In the genomic region with DNA sequence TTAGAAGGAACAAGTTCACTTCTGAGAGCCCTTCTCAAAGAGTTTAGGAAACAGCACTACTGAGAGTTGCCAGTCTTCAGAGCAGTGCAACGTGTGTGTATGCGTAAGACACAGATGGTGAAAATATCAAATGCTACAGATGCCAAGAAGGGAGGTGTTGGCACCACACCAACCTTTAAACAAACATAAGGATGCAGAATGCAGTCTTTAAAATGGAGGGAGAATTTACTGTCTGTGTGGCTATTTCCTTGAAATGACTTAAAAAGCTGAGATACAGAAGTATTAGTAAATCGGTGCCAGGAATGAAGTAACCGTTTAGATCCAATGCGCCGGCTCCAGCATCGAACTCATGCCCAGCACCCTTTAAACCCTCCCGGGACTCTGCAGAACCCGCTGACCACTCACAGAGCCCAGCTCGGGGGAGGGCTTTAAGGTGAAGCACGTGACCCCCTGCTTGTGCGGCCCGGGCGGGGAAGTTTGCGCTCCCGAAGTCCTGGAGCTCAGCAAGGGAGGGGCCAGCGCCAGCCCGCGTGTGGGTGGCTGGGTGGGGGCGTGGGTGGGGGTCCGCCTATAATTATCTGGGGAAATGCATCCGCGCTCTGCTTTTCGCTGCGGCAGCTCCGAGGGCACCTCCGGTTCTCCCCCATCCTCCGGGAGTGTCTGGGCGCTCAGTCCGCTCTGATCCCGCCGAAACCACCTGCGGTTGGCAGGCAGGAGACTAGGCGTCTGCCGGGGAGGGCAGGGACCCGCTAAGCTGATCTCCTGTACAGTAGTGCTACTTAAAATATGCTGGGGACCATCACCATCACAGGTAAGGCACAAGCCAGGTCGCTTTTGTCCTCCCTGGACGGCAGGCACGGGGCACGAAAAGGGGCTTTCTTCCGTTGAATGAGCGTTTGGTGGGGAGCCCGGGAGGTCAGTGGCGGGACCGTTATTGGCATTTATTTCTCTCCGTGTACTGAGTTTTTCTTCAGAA, we compare ENCODE assay signal across 1 cellular context.
A peak's percentile ranks its signal among the peaks of the same experiment; 100 is the strongest.
TF ChIP-seq lines count a peak whose summit lies in the region.

No MANE protein-coding gene starts in this region.

TF ChIP-seq in HepG2, 621 proteins besides CTCF, POLR2A, EP300 and RAD21 (continued from another document and continues in another):
- TF ChIP-seq, protein P1, sequence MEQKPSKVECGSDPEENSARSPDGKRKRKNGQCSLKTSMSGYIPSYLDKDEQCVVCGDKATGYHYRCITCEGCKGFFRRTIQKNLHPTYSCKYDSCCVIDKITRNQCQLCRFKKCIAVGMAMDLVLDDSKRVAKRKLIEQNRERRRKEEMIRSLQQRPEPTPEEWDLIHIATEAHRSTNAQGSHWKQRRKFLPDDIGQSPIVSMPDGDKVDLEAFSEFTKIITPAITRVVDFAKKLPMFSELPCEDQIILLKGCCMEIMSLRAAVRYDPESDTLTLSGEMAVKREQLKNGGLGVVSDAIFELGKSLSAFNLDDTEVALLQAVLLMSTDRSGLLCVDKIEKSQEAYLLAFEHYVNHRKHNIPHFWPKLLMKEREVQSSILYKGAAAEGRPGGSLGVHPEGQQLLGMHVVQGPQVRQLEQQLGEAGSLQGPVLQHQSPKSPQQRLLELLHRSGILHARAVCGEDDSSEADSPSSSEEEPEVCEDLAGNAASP (CRISPR knock-in tag; IDR thresholded peaks at IDR 0.05; ENCODE audit: borderline replicate concordance), result 0 out of 2 replicates have a peak, but pooled peaks have one; percentile 9
- TF ChIP-seq, protein P2, sequence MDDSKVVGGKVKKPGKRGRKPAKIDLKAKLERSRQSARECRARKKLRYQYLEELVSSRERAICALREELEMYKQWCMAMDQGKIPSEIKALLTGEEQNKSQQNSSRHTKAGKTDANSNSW (CRISPR knock-in tag; IDR thresholded peaks at IDR 0.05; ENCODE audit: borderline replicate concordance), result 0 out of 2 replicates have a peak, but pooled peaks have one; percentile 58
- TF ChIP-seq ZNF460 (CRISPR knock-in tag; IDR thresholded peaks at IDR 0.05; ENCODE audit: borderline replicate concordance) (no peak), ZNF256 (CRISPR knock-in tag; conservative IDR thresholded peaks at IDR 0.05) (no peak), SNAI1 (CRISPR knock-in tag; IDR thresholded peaks at IDR 0.05; ENCODE audit: borderline replicate concordance) (no peak), ZBTB7A (CRISPR knock-in tag; IDR thresholded peaks at IDR 0.05) (peak; percentile 82), JUNB (CRISPR knock-in tag; IDR thresholded peaks at IDR 0.05; ENCODE audit: borderline replicate concordance) (no peak), ZNF614 (CRISPR knock-in tag; IDR thresholded peaks at IDR 0.05; ENCODE audit: borderline replicate concordance) (0 out of 2 replicates have a peak, but pooled peaks have one; percentile 13), NCOA2 (CRISPR knock-in tag; IDR thresholded peaks at IDR 0.05) (no peak), ZNF558 (CRISPR knock-in tag; IDR thresholded peaks at IDR 0.05; ENCODE audit: borderline replicate concordance) (no peak), SALL2 (CRISPR knock-in tag; IDR thresholded peaks at IDR 0.05) (no peak), ZNF652 (CRISPR knock-in tag; IDR thresholded peaks at IDR 0.05; ENCODE audit: borderline replicate concordance, low read depth) (no peak), ZNF776 (CRISPR knock-in tag; IDR thresholded peaks at IDR 0.05) (peak; percentile 62; the same call in 1 of the 2 replicates), ZC3H13 (CRISPR knock-in tag; IDR thresholded peaks at IDR 0.05) (peak; percentile 53; the same call in 1 of the 2 replicates), RAD51 (IDR thresholded peaks at IDR 0.05; ENCODE audit: borderline replicate concordance) (peak; percentile 66; the same call in 1 of the 2 replicates), ZNF572 (CRISPR knock-in tag; IDR thresholded peaks at IDR 0.05) (no peak), HNF4G (IDR thresholded peaks at IDR 0.05; ENCODE audit: borderline replicate concordance, low read depth, low read length) (no peak), HNF4G (CRISPR knock-in tag; IDR thresholded peaks at IDR 0.05; ENCODE audit: borderline replicate concordance, low read depth) (no peak), MTF2 (CRISPR knock-in tag; IDR thresholded peaks at IDR 0.05; ENCODE audit: borderline replicate concordance) (0 out of 2 replicates have a peak, but pooled peaks have one; percentile 21), RXRA (CRISPR knock-in tag; IDR thresholded peaks at IDR 0.05) (no peak), HNRNPLL (IDR thresholded peaks at IDR 0.05; ENCODE audit: low read depth, low read length, poor library complexity, severe bottlenecking) (peak; percentile 65), ZNF335 (CRISPR knock-in tag; IDR thresholded peaks at IDR 0.05) (0 out of 2 replicates have a peak, but pooled peaks have one; percentile 36)
- TF ChIP-seq, protein P3, sequence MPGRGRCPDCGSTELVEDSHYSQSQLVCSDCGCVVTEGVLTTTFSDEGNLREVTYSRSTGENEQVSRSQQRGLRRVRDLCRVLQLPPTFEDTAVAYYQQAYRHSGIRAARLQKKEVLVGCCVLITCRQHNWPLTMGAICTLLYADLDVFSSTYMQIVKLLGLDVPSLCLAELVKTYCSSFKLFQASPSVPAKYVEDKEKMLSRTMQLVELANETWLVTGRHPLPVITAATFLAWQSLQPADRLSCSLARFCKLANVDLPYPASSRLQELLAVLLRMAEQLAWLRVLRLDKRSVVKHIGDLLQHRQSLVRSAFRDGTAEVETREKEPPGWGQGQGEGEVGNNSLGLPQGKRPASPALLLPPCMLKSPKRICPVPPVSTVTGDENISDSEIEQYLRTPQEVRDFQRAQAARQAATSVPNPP (CRISPR knock-in tag; IDR thresholded peaks at IDR 0.05), result no peak
- TF ChIP-seq, protein P4, sequence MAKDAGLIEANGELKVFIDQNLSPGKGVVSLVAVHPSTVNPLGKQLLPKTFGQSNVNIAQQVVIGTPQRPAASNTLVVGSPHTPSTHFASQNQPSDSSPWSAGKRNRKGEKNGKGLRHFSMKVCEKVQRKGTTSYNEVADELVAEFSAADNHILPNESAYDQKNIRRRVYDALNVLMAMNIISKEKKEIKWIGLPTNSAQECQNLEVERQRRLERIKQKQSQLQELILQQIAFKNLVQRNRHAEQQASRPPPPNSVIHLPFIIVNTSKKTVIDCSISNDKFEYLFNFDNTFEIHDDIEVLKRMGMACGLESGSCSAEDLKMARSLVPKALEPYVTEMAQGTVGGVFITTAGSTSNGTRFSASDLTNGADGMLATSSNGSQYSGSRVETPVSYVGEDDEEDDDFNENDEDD (CRISPR knock-in tag; IDR thresholded peaks at IDR 0.05; ENCODE audit: borderline replicate concordance), result peak; percentile 66; the same call in 1 of the 2 replicates
- TF ChIP-seq, protein P5, sequence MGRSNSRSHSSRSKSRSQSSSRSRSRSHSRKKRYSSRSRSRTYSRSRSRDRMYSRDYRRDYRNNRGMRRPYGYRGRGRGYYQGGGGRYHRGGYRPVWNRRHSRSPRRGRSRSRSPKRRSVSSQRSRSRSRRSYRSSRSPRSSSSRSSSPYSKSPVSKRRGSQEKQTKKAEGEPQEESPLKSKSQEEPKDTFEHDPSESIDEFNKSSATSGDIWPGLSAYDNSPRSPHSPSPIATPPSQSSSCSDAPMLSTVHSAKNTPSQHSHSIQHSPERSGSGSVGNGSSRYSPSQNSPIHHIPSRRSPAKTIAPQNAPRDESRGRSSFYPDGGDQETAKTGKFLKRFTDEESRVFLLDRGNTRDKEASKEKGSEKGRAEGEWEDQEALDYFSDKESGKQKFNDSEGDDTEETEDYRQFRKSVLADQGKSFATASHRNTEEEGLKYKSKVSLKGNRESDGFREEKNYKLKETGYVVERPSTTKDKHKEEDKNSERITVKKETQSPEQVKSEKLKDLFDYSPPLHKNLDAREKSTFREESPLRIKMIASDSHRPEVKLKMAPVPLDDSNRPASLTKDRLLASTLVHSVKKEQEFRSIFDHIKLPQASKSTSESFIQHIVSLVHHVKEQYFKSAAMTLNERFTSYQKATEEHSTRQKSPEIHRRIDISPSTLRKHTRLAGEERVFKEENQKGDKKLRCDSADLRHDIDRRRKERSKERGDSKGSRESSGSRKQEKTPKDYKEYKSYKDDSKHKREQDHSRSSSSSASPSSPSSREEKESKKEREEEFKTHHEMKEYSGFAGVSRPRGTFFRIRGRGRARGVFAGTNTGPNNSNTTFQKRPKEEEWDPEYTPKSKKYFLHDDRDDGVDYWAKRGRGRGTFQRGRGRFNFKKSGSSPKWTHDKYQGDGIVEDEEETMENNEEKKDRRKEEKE (IDR thresholded peaks at IDR 0.05), result no peak
- TF ChIP-seq, protein P6, sequence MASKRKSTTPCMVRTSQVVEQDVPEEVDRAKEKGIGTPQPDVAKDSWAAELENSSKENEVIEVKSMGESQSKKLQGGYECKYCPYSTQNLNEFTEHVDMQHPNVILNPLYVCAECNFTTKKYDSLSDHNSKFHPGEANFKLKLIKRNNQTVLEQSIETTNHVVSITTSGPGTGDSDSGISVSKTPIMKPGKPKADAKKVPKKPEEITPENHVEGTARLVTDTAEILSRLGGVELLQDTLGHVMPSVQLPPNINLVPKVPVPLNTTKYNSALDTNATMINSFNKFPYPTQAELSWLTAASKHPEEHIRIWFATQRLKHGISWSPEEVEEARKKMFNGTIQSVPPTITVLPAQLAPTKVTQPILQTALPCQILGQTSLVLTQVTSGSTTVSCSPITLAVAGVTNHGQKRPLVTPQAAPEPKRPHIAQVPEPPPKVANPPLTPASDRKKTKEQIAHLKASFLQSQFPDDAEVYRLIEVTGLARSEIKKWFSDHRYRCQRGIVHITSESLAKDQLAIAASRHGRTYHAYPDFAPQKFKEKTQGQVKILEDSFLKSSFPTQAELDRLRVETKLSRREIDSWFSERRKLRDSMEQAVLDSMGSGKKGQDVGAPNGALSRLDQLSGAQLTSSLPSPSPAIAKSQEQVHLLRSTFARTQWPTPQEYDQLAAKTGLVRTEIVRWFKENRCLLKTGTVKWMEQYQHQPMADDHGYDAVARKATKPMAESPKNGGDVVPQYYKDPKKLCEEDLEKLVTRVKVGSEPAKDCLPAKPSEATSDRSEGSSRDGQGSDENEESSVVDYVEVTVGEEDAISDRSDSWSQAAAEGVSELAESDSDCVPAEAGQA (IDR thresholded peaks at IDR 0.05; ENCODE audit: low read depth), result 0 out of 2 replicates have a peak, but pooled peaks have one; percentile 31
- TF ChIP-seq, protein P6 (CRISPR knock-in tag; IDR thresholded peaks at IDR 0.05; ENCODE audit: borderline replicate concordance), result no peak
- TF ChIP-seq, protein P7, sequence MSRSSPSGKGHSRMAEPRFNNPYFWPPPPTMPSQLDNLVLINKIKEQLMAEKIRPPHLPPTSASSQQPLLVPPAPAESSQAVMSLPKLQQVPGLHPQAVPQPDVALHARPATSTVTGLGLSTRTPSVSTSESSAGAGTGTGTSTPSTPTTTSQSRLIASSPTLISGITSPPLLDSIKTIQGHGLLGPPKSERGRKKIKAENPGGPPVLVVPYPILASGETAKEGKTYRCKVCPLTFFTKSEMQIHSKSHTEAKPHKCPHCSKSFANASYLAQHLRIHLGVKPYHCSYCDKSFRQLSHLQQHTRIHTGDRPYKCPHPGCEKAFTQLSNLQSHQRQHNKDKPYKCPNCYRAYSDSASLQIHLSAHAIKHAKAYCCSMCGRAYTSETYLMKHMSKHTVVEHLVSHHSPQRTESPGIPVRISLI (CRISPR knock-in tag; IDR thresholded peaks at IDR 0.05; ENCODE audit: borderline replicate concordance), result no peak
- TF ChIP-seq, protein P8, sequence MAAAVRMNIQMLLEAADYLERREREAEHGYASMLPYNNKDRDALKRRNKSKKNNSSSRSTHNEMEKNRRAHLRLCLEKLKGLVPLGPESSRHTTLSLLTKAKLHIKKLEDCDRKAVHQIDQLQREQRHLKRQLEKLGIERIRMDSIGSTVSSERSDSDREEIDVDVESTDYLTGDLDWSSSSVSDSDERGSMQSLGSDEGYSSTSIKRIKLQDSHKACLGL (CRISPR knock-in tag; IDR thresholded peaks at IDR 0.05), result peak; percentile 66; the same call in 1 of the 2 replicates
- TF ChIP-seq, protein P9, sequence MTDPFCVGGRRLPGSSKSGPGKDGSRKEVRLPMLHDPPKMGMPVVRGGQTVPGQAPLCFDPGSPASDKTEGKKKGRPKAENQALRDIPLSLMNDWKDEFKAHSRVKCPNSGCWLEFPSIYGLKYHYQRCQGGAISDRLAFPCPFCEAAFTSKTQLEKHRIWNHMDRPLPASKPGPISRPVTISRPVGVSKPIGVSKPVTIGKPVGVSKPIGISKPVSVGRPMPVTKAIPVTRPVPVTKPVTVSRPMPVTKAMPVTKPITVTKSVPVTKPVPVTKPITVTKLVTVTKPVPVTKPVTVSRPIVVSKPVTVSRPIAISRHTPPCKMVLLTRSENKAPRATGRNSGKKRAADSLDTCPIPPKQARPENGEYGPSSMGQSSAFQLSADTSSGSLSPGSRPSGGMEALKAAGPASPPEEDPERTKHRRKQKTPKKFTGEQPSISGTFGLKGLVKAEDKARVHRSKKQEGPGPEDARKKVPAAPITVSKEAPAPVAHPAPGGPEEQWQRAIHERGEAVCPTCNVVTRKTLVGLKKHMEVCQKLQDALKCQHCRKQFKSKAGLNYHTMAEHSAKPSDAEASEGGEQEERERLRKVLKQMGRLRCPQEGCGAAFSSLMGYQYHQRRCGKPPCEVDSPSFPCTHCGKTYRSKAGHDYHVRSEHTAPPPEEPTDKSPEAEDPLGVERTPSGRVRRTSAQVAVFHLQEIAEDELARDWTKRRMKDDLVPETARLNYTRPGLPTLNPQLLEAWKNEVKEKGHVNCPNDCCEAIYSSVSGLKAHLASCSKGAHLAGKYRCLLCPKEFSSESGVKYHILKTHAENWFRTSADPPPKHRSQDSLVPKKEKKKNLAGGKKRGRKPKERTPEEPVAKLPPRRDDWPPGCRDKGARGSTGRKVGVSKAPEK (CRISPR knock-in tag; IDR thresholded peaks at IDR 0.05; ENCODE audit: borderline replicate concordance), result no peak
